22 cellular contexts compared by ENCODE assay signal in the genomic region with DNA sequence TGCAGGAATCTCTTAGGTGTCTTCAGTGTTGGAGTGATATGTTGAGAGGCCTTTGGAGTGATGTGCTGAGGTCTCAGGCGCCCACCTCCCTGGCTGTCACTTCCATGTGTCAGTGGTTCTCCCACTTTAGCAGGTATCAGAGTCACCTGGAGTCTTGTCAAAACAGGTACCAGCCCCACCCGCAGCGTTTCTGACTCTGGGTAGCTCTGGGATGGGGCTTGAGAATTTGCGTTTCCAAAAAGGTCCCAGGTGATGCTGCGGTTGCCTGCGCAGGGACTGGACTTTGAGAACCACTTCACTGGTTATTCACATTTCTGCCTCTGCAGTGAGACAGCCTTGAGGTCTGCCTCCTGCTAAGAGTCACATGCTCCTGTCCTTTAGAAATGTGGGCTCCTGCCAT. TPM values are rescaled to one million over a fixed set of nuclear protein-coding genes. Genes with fewer than 3 reads are reported as not detected.
DNase-seq lines count a peak whose midpoint lies in the region; ATAC-seq and TF ChIP-seq lines count a peak whose summit lies in the region.
"Had no signal": no experiment of that assay in that cellular context is flagged by ENCODE, and none has a peak within 500 bp of the region (broad histone marks: within the 10 kb centered on the region; RNA-seq: fewer than 3 reads in every experiment).

No MANE protein-coding gene starts in this region.

- no peaks in the 10 kb centered on the region for H3K4me1 ChIP-seq in HUES64 (ENCODE audit: insufficient read depth, low read length)

- H3K36me3 ChIP-seq in HUES64 (ENCODE audit: insufficient read depth, low read length), result peaks cover 64% of the 10 kb centered on the region

- no peak overlapping the region for H3K4me3 Mint-ChIP-seq in activated T-cell treated with anti-CD3 and anti-CD28 coated beads, Interleukin-2, amount 50 U/mL, for 24 hours
- H3K4me3 Mint-ChIP-seq in CD14-positive monocyte, result no peak overlapping the region
- H3K4me3 Mint-ChIP-seq: CD4-positive, alpha-beta T cell had no signal

- H3K27ac Mint-ChIP-seq in activated T-cell treated with anti-CD3 and anti-CD28 coated beads, Interleukin-2, amount 50 U/mL, for 24 hours, result peak overlapping the region; percentile 38
- peak overlapping the region in 1 of 7 donors; percentile 23 for H3K27ac Mint-ChIP-seq in CD14-positive monocyte
- H3K27ac Mint-ChIP-seq: CD4-positive, alpha-beta T cell had no signal

- H3K27ac ChIP-seq in HUES64 (ENCODE audit: low read depth, low read length), result 0 out of 2 replicates have a peak overlapping the region, but pooled peaks have one; percentile 30
- H3K27ac ChIP-seq: PC-9 had no signal

- intact Hi-C loops in CD14-positive monocyte (cut with micrococcal nuclease), result no loop called here

- H3K36me3 Mint-ChIP-seq in activated T-cell treated with anti-CD3 and anti-CD28 coated beads, Interleukin-2, amount 50 U/mL, for 24 hours (ENCODE audit: low read depth), result peaks cover 67% of the 10 kb centered on the region
- H3K36me3 Mint-ChIP-seq in CD14-positive monocyte, result peaks cover 51 to 59% of the 10 kb centered on the region in 2 donors

- no peaks in the 10 kb centered on the region for H3K9me3 Mint-ChIP-seq in activated T-cell treated with anti-CD3 and anti-CD28 coated beads, Interleukin-2, amount 50 U/mL, for 24 hours
- no peaks in the 10 kb centered on the region for H3K9me3 Mint-ChIP-seq in CD14-positive monocyte
- H3K9me3 Mint-ChIP-seq: CD4-positive, alpha-beta T cell had no signal

- H3K9ac ChIP-seq in HUES64 (ENCODE audit: low read depth, low read length), result no peak overlapping the region

- no peak for DNase-seq in activated T-cell treated with anti-CD3 and anti-CD28 coated beads, Interleukin-2, amount 50 U/mL, for 24 hours
- no peak for DNase-seq in activated T-cell treated with anti-CD3 and anti-CD28 coated beads, Interleukin-2, amount 50 U/mL, for 1 hour
- no peak for DNase-seq in retinal pigment epithelial cell (ENCODE audit: low read depth)
- no peak for DNase-seq in DMS 273 treated with DMSO at 0.1 percent for 48 hours (lab: John Stamatoyannopoulos, UW)
- no peak for DNase-seq in CD14-positive monocyte (ENCODE audit: low spot score)
- DNase-seq in foreskin fibroblast, result no peak
- DNase-seq: CD4-positive, alpha-beta T cell; COR-L47; GF-D8; H7; KBM-7; NCI-H1092; NCI-H1436; NCI-H187 treated with DMSO at 0.1 percent for 48 hours; NCI-H2107; NCI-H2227 treated with DMSO at 0.1 percent for 48 hours; NCI-H510A; PC-9; RPMI8226; SIG-M5 had no signal

- TF ChIP-seq CTCF in retinal pigment epithelial cell (conservative IDR thresholded peaks at IDR 0.05; ENCODE audit: low read depth, low read length), result peak; percentile 3
- TF ChIP-seq CTCF in CD14-positive monocyte (IDR thresholded peaks at IDR 0.05), result no peak
- no peak for TF ChIP-seq CTCF in foreskin fibroblast (IDR thresholded peaks at IDR 0.05; ENCODE audit: low read depth, low read length)

- H3K4me3 ChIP-seq in HUES64 (ENCODE audit: low read length), result no peak overlapping the region
- no peak overlapping the region for H3K4me3 ChIP-seq in retinal pigment epithelial cell (ENCODE audit: low read length)
- no peak overlapping the region for H3K4me3 ChIP-seq in foreskin fibroblast (ENCODE audit: low read depth in 1 of 2, low read length in 2 of 2)
- H3K4me3 ChIP-seq: PC-9 had no signal

- no peaks in the 10 kb centered on the region for H3K9me3 ChIP-seq in HUES64 (ENCODE audit: insufficient read depth, low read depth, low read length)

- H3K4me1 Mint-ChIP-seq in activated T-cell treated with anti-CD3 and anti-CD28 coated beads, Interleukin-2, amount 50 U/mL, for 24 hours (ENCODE audit: low read depth), result no peaks in the 10 kb centered on the region
- H3K4me1 Mint-ChIP-seq in CD14-positive monocyte, result no peaks in the 10 kb centered on the region

- 96% methylated on average over 6 of the region's 6 CpGs for WGBS in HUES64

- peak; percentile 19 for ATAC-seq in esophagus mucosa

- no peaks in the 10 kb centered on the region for H3K27me3 Mint-ChIP-seq in activated T-cell treated with anti-CD3 and anti-CD28 coated beads, Interleukin-2, amount 50 U/mL, for 24 hours
- no peaks in the 10 kb centered on the region for H3K27me3 Mint-ChIP-seq in CD14-positive monocyte (ENCODE audit: low read depth in 3 of 3)
- H3K27me3 Mint-ChIP-seq: CD4-positive, alpha-beta T cell had no signal

- no peaks in the 10 kb centered on the region for H3K27me3 ChIP-seq in HUES64 (ENCODE audit: insufficient read depth, low read length)

RNA-seq across cellular contexts. Expression of a gene that starts 15.5 kb away (rescaled TPM):
- 43.2 TPM for polyA plus RNA-seq in HUES64 (2013, experiment 1 of 2)
- 35.9 TPM for polyA plus RNA-seq in HUES64 (2013, experiment 2 of 2)
- 21.5 TPM for total RNA-seq in esophagus mucosa
- polyA plus RNA-seq in CD14-positive monocyte, result 10 to 100 TPM in 1 of 2 donors, 1 to 10 TPM in 1; 9.1 to 13.5 TPM
